ENCODE assay signal across 8 cellular contexts in the genomic region with DNA sequence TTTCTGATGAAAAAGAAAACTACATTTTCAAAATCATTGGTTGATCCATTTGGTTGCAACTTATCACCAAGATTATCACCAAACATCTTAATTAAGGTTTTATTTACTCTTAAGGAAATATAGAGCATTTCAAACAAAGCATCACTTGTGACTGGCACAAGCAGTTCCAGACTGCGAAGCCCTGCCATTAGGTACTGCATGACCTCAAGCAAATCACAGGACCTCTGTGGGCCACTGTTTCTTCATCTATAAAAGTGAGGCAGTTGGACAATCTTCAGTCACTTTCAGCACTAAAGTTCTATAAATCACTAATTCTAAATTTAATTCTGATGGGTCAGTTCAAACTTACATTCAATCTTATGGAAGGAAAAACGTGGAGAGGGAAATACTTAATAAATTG. TPM values are rescaled to one million over a fixed set of nuclear protein-coding genes. Genes with fewer than 3 reads are reported as not detected.
A peak's percentile ranks its signal among the peaks of the same experiment; 100 is the strongest.
DNase-seq lines count a peak whose midpoint lies in the region; ATAC-seq, FAIRE-seq and TF ChIP-seq lines count a peak whose summit lies in the region.

No MANE protein-coding gene starts in this region.

- H3K4me3 ChIP-seq in endocrine pancreas (ENCODE audit: control insufficient read depth, insufficient read depth, low read length) (peak overlapping the region; percentile 100), small intestine (ENCODE audit: low read depth in 1 of 2, low read length in 2 of 2) (peak overlapping the region in 1 of 2 donors; percentile 52), psoas muscle (no peak overlapping the region)

- 6 to 32% (median 12%) methylated on average over 2 of the region's 2 CpGs for WGBS in small intestine, 3 donors
- 69 to 81% (median 76%) methylated on average over 2 of the region's 2 CpGs for WGBS in psoas muscle, 3 donors

- intact Hi-C loops in psoas muscle (cut with DNase I): loop anchor here in 1 of 2 donors (5.0 kb wide), 1 partner anchor 40 kb away; no protein-coding TSS in a partner anchor

- H3K9me3 ChIP-seq in endocrine pancreas (ENCODE audit: control insufficient read depth, low read length): no peaks in the 10 kb centered on the region
- no peaks in the 10 kb centered on the region for H3K9me3 ChIP-seq in small intestine (ENCODE audit: control insufficient read depth, low read depth)
- H3K9me3 ChIP-seq in psoas muscle: no peaks in the 10 kb centered on the region

- DNase-seq in OCI-M1 (lab: John Stamatoyannopoulos, UW): peak; percentile 70
- peak; percentile 56 for DNase-seq in small intestine
- no peak for DNase-seq in psoas muscle
- no peak for DNase-seq in HK-2 (ENCODE audit: unreplicated experiment)
- no peak for DNase-seq in ecto neural progenitor cell (ENCODE audit: low spot score)

- ATAC-seq in GM18505 (IDR thresholded peaks at IDR 0.05; ENCODE audit: unreplicated experiment) (no peak), GM21737 (IDR thresholded peaks at IDR 0.05; ENCODE audit: unreplicated experiment) (no peak), psoas muscle (no peak)

- H3K36me3 ChIP-seq in endocrine pancreas (ENCODE audit: control insufficient read depth, insufficient read depth, low read length): no peaks in the 10 kb centered on the region
- no peaks in the 10 kb centered on the region for H3K36me3 ChIP-seq in small intestine (ENCODE audit: control insufficient read depth in 2 of 2, insufficient read depth in 2 of 2, low read length in 2 of 2)
- no peaks in the 10 kb centered on the region for H3K36me3 ChIP-seq in psoas muscle (ENCODE audit: insufficient read depth in 1 of 2, low read depth in 1 of 2)

- peak overlapping the region; percentile 10 for H3K9ac ChIP-seq in endocrine pancreas (ENCODE audit: control insufficient read depth, insufficient read depth, low read length)

- H3K27me3 ChIP-seq in endocrine pancreas (ENCODE audit: control insufficient read depth, insufficient read depth, low read length) (no peaks in the 10 kb centered on the region), small intestine (ENCODE audit: control insufficient read depth in 2 of 2, insufficient read depth in 2 of 2, low read length in 2 of 2) (no peaks in the 10 kb centered on the region), psoas muscle (ENCODE audit: insufficient read depth in 3 of 3, low read length in 2 of 3) (no peaks in the 10 kb centered on the region)

- peak overlapping the region; percentile 71 to 82 for H3K27ac ChIP-seq in small intestine (ENCODE audit: low read depth in 1 of 2, low read length in 1 of 2)
- H3K27ac ChIP-seq in psoas muscle: no peak overlapping the region

- peaks cover 38% of the 10 kb centered on the region for H3K4me1 ChIP-seq in endocrine pancreas (ENCODE audit: control insufficient read depth, insufficient read depth, low read length)
- H3K4me1 ChIP-seq in small intestine (ENCODE audit: control insufficient read depth in 2 of 2, insufficient read depth in 1 of 2, low read depth in 1 of 2, low read length in 1 of 2): peaks cover 0 to 4% of the 10 kb centered on the region in 2 donors
- peaks cover 32% of the 10 kb centered on the region for H3K4me1 ChIP-seq in psoas muscle

- TF ChIP-seq CTCF in psoas muscle (IDR thresholded peaks at IDR 0.05): no peak

- TF ChIP-seq POLR2A in GM18505 (IDR thresholded peaks at IDR 0.05; ENCODE audit: borderline replicate concordance, extremely low read depth, insufficient read depth, insufficient read length): peak; percentile 33

- FAIRE-seq in small intestine (lab: Jason Lieb, UNC): no peak

RNA-seq across cellular contexts. Expression of a gene that starts 2.0 kb away (rescaled TPM):
- polyA plus RNA-seq in small intestine: 10 to 100 TPM; 34.3 to 40.8 (median 38.0) TPM
- 10 to 100 TPM; 20.5 to 25.9 (median 22.6) TPM for total RNA-seq in psoas muscle
- polyA plus RNA-seq in psoas muscle: 10 to 100 TPM in 2 of 3 donors, 1 to 10 TPM in 1; 7.3 to 28.6 (median 13.0) TPM

RNA-seq across cellular contexts. Expression of a gene that starts 44.2 kb away (rescaled TPM):
- polyA plus RNA-seq in small intestine: 10 to 100 TPM in 2 of 3 donors, 1 to 10 TPM in 1; 9.1 to 13.9 (median 12.2) TPM
- 10 to 100 TPM; 18.8 to 24.9 (median 21.6) TPM for total RNA-seq in psoas muscle
- polyA plus RNA-seq in psoas muscle: 10 to 100 TPM; 18.1 to 37.0 (median 22.2) TPM

Comparison
In these comparisons a context has a peak if more than half of its experiments do, and no peak if none do; other contexts are left out.
1. DNase-seq: peak in OCI-M1 (single experiment) and small intestine (single experiment); none in psoas muscle (0 of 2), HK-2 (single experiment) and ecto neural progenitor cell (single experiment).